ENCODE assay signal across 8 cellular contexts in genomic region chr4:97903436-97904189, GRCh38.
A peak's percentile ranks its signal among the peaks of the same experiment; 100 is the strongest.
DNase-seq lines count a peak whose midpoint lies in the region; ATAC-seq and TF ChIP-seq lines count a peak whose summit lies in the region.
"Not testable (repeated sequence)": the region's sequence is repeated elsewhere in the genome, so short reads cannot be mapped to it uniquely, and the experiment has no call there.

No MANE protein-coding gene starts in this region.

- ATAC-seq in GM23338 = not testable (repeated sequence)

- H3K79me2 ChIP-seq in GM23338 (replicated peaks; ENCODE audit: insufficient read depth); neural progenitor cell (ENCODE audit: low read depth): not testable (repeated sequence)

- H3K27ac Mint-ChIP-seq in GM23338, neural progenitor cell: not testable (repeated sequence)

- not testable (repeated sequence) for H3K4me3 Mint-ChIP-seq in GM23338, neural progenitor cell

- peak overlapping the region; percentile 83; the same call in 1 of the 2 replicates for H2AFZ ChIP-seq in GM23338
- H2AFZ ChIP-seq in neural progenitor cell (replicated peaks) = peak overlapping the region; percentile 72

- H3K4me3 ChIP-seq in GM23338 = peak overlapping the region; percentile 29
- peak overlapping the region; percentile 33 for H3K4me3 ChIP-seq in iPS-15b (ENCODE audit: low read depth, low read length)
- not testable (repeated sequence) for H3K4me3 ChIP-seq in neural progenitor cell

- peak overlapping the region; percentile 57 for H3K4me2 ChIP-seq in GM23338
- H3K4me2 ChIP-seq in neural progenitor cell = peak overlapping the region; percentile 35

- H3K9ac ChIP-seq in iPS-15b (ENCODE audit: low read depth, low read length); neural progenitor cell: not testable (repeated sequence)

- not testable (repeated sequence) for H3K9me2 ChIP-seq in GM23338 (ENCODE audit: insufficient read depth)

- H3K4me1 ChIP-seq in GM23338 (ENCODE audit: insufficient read depth) = peaks cover 13% of the 10 kb centered on the region
- not testable (repeated sequence) for H3K4me1 ChIP-seq in iPS-15b (ENCODE audit: control insufficient read depth, insufficient read depth, low read length); neural progenitor cell

- H3K27me3 Mint-ChIP-seq in GM23338 (ENCODE audit: insufficient read depth, low read depth, poor library complexity); neural progenitor cell (ENCODE audit: insufficient read depth, low read depth): not testable (repeated sequence)

- H3K4me1 Mint-ChIP-seq in GM23338 = peaks cover 11% of the 10 kb centered on the region
- H3K4me1 Mint-ChIP-seq in neural progenitor cell = not testable (repeated sequence)

- H3K27ac ChIP-seq in GM23338 (ENCODE audit: low read depth); neural progenitor cell: not testable (repeated sequence)

- TF ChIP-seq EP300 in Ishikawa (IDR thresholded peaks at IDR 0.05; ENCODE audit: borderline replicate concordance) = not testable (repeated sequence)

- DNase-seq in DMS153 (lab: John Stamatoyannopoulos, UW) = peak; percentile 9
- DNase-seq in GM23338 (ENCODE audit: low spot score); neural progenitor cell (ENCODE audit: low spot score): not testable (repeated sequence)
- DNase-seq in NCI-H2029 treated with DMSO at 0.1 percent for 48 hours (lab: John Stamatoyannopoulos, UW) = peak; percentile 25
- DNase-seq in NCI-H82 (lab: John Stamatoyannopoulos, UW) = peak; percentile 3
- DNase-seq in activated gamma-delta T cell (lab: John Stamatoyannopoulos, UW) = peak; percentile 3

- not testable (repeated sequence) for H3K36me3 ChIP-seq in GM23338 (ENCODE audit: insufficient read depth); iPS-15b (ENCODE audit: control insufficient read depth, insufficient read depth, low read length); neural progenitor cell

- peaks cover 13% of the 10 kb centered on the region; the same call in 2 of the 3 replicates for H3K9me3 Mint-ChIP-seq in GM23338
- peaks cover 14% of the 10 kb centered on the region for H3K9me3 Mint-ChIP-seq in neural progenitor cell

- H4K20me1 ChIP-seq in GM23338 (replicated peaks; ENCODE audit: insufficient read depth); neural progenitor cell (ENCODE audit: low read depth): not testable (repeated sequence)

- H3F3A ChIP-seq in GM23338 (replicated peaks; ENCODE audit: low read depth); neural progenitor cell (ENCODE audit: low read depth): not testable (repeated sequence)

- not testable (repeated sequence) for TF ChIP-seq CTCF in GM23338 (conservative IDR thresholded peaks at IDR 0.05; ENCODE audit: low read depth in 2 of 2); neural progenitor cell (IDR thresholded peaks at IDR 0.05)

- H3K36me3 Mint-ChIP-seq in GM23338 (ENCODE audit: low read depth) = peaks cover 13% of the 10 kb centered on the region; the same call in 1 of the 3 replicates
- not testable (repeated sequence) for H3K36me3 Mint-ChIP-seq in neural progenitor cell

- TF ChIP-seq RAD21 in Ishikawa (IDR thresholded peaks at IDR 0.05; ENCODE audit: low read depth) = not testable (repeated sequence)

- not testable (repeated sequence) for H3K27me3 ChIP-seq in GM23338 (ENCODE audit: insufficient read depth); iPS-15b (ENCODE audit: control insufficient read depth, insufficient read depth, low read length); neural progenitor cell

- H3K9me3 ChIP-seq in iPS-15b (ENCODE audit: control insufficient read depth, insufficient read depth, low read length); neural progenitor cell (ENCODE audit: low read depth): not testable (repeated sequence)

TF ChIP-seq in Ishikawa, 13 proteins besides CTCF, POLR2A, EP300 and RAD21:
- peak; percentile 51; the same call in 1 of the 2 replicates for TF ChIP-seq YY1 (IDR thresholded peaks at IDR 0.05; ENCODE audit: low read depth)
